Comparison of ENCODE assay signal across 12 cellular contexts in genomic region chr7:155741805-155742204, GRCh38.
DNase-seq lines count a peak whose midpoint lies in the region; ATAC-seq and TF ChIP-seq lines count a peak whose summit lies in the region.
"Had no signal": no experiment of that assay in that cellular context is flagged by ENCODE, and none has a peak within 500 bp of the region (broad histone marks: within the 10 kb centered on the region; RNA-seq: fewer than 3 reads in every experiment).

No MANE protein-coding gene starts in this region.

- H3K27ac Mint-ChIP-seq in activated CD4-positive, alpha-beta memory T cell treated with anti-CD3 and anti-CD28 coated beads for 36 hours = peak overlapping the region; percentile 29
- peak overlapping the region; percentile 29 for H3K27ac Mint-ChIP-seq in nephron progenitor cell
- no peak overlapping the region for H3K27ac Mint-ChIP-seq in chondrocyte (ENCODE audit: unreplicated experiment)

- H3K27me3 Mint-ChIP-seq in activated CD4-positive, alpha-beta memory T cell treated with anti-CD3 and anti-CD28 coated beads for 36 hours = no peaks in the 10 kb centered on the region
- H3K27me3 Mint-ChIP-seq in nephron progenitor cell (ENCODE audit: low read depth, poor library complexity) = no peaks in the 10 kb centered on the region
- no peaks in the 10 kb centered on the region for H3K27me3 Mint-ChIP-seq in chondrocyte (ENCODE audit: low read depth)
- H3K27me3 Mint-ChIP-seq: activated naive CD8-positive, alpha-beta T cell treated with anti-CD3 and anti-CD28 coated beads, Interleukin-2, amount 10 ng/mL, durations not matched to agents 7 days and 5 days; naive thymus-derived CD8-positive, alpha-beta T cell had no signal

- intact Hi-C loops in activated CD4-positive, alpha-beta memory T cell treated with anti-CD3 and anti-CD28 coated beads for 36 hours (cut with micrococcal nuclease) = no loop called here

- no peaks in the 10 kb centered on the region for H3K9me3 Mint-ChIP-seq in activated CD4-positive, alpha-beta memory T cell treated with anti-CD3 and anti-CD28 coated beads for 36 hours
- no peaks in the 10 kb centered on the region for H3K9me3 Mint-ChIP-seq in nephron progenitor cell
- no peaks in the 10 kb centered on the region for H3K9me3 Mint-ChIP-seq in chondrocyte (ENCODE audit: low read depth)
- H3K9me3 Mint-ChIP-seq: activated naive CD8-positive, alpha-beta T cell treated with anti-CD3 and anti-CD28 coated beads, Interleukin-2, amount 10 ng/mL, durations not matched to agents 7 days and 5 days; naive thymus-derived CD8-positive, alpha-beta T cell had no signal

- DNase-seq in activated effector memory CD4-positive, alpha-beta T cell treated with anti-CD3 and anti-CD28 coated beads, Interleukin-2, amount 50 U/mL, for 16 hours = peak; percentile 71
- DNase-seq in activated effector memory CD4-positive, alpha-beta T cell treated with Interleukin-2 at 50 U/mL for 16 hours = no peak
- peak; percentile 47 for DNase-seq in activated CD4-positive, alpha-beta memory T cell treated with anti-CD3 and anti-CD28 coated beads for 36 hours
- DNase-seq in nephron progenitor cell (no peak), chondrocyte (ENCODE audit: low spot score) (no peak), NCI-H128 (lab: John Stamatoyannopoulos, UW; ENCODE audit: unreplicated experiment) (no peak), WERI-Rb-1 (no peak)
- DNase-seq: ACHN; activated naive CD8-positive, alpha-beta T cell treated with anti-CD3 and anti-CD28 coated beads, Interleukin-2, amount 10 ng/mL, durations not matched to agents 7 days and 5 days; naive thymus-derived CD8-positive, alpha-beta T cell; NCI-H748 treated with DMSO at 0.1 percent for 48 hours had no signal

- TF ChIP-seq CTCF in nephron progenitor cell (IDR thresholded peaks at IDR 0.05) (no peak), chondrocyte (IDR thresholded peaks at IDR 0.05) (no peak), WERI-Rb-1 (IDR thresholded peaks at IDR 0.05; ENCODE audit: low read depth, low read length) (no peak)

- H3K9me3 ChIP-seq in WERI-Rb-1 (ENCODE audit: severe bottlenecking) = no peaks in the 10 kb centered on the region

- H3K4me1 Mint-ChIP-seq in activated CD4-positive, alpha-beta memory T cell treated with anti-CD3 and anti-CD28 coated beads for 36 hours (ENCODE audit: low read depth) = peaks cover 55% of the 10 kb centered on the region
- peaks cover 7% of the 10 kb centered on the region for H3K4me1 Mint-ChIP-seq in nephron progenitor cell
- peaks cover 2% of the 10 kb centered on the region for H3K4me1 Mint-ChIP-seq in chondrocyte (ENCODE audit: low read depth)

- no peak overlapping the region for H3K4me3 ChIP-seq in WERI-Rb-1 (ENCODE audit: low read depth, low read length)

- ATAC-seq in HG03064 (IDR thresholded peaks at IDR 0.05; ENCODE audit: low read depth, unreplicated experiment) = peak; percentile 37
- ATAC-seq: naive thymus-derived CD8-positive, alpha-beta T cell had no signal

- CTCF ChIA-PET in activated CD4-positive, alpha-beta memory T cell treated with anti-CD3 and anti-CD28 coated beads for 36 hours (lab: Charles Lee) = interaction anchor here (1.8 kb wide), 1 partner anchor 143 kb away, joined by 8 read pairs; no protein-coding TSS in a partner anchor

- H3K27ac ChIP-seq in WERI-Rb-1 = no peak overlapping the region

- POLR2A ChIA-PET in activated CD4-positive, alpha-beta memory T cell treated with anti-CD3 and anti-CD28 coated beads for 36 hours (lab: Charles Lee) = interaction anchor here (0.8 kb wide), 1 partner anchor 23 kb away, joined by 3 read pairs; no protein-coding TSS in a partner anchor

- H3K27me3 ChIP-seq in WERI-Rb-1 (ENCODE audit: insufficient read depth, low read depth, severe bottlenecking) = no peaks in the 10 kb centered on the region

- H3K36me3 ChIP-seq in WERI-Rb-1 = peaks cover 87% of the 10 kb centered on the region

- H3K36me3 Mint-ChIP-seq in activated CD4-positive, alpha-beta memory T cell treated with anti-CD3 and anti-CD28 coated beads for 36 hours = peaks cover 57% of the 10 kb centered on the region
- H3K36me3 Mint-ChIP-seq in nephron progenitor cell (ENCODE audit: low read depth) (peaks cover 68% of the 10 kb centered on the region), chondrocyte (ENCODE audit: low read depth) (peaks cover 20% of the 10 kb centered on the region)

- no peak overlapping the region for H3K4me3 Mint-ChIP-seq in activated CD4-positive, alpha-beta memory T cell treated with anti-CD3 and anti-CD28 coated beads for 36 hours
- no peak overlapping the region for H3K4me3 Mint-ChIP-seq in nephron progenitor cell
- no peak overlapping the region for H3K4me3 Mint-ChIP-seq in chondrocyte (ENCODE audit: unreplicated experiment)

Comparison
In these comparisons a context has a peak if more than half of its experiments do, and no peak if none do; other contexts are left out.
1. DNase-seq: peak in activated effector memory CD4-positive, alpha-beta T cell treated with anti-CD3 and anti-CD28 coated beads, Interleukin-2, amount 50 U/mL, for 16 hours (single experiment) and activated CD4-positive, alpha-beta memory T cell treated with anti-CD3 and anti-CD28 coated beads for 36 hours (single experiment); none in activated effector memory CD4-positive, alpha-beta T cell treated with Interleukin-2 at 50 U/mL for 16 hours (single experiment), nephron progenitor cell (single experiment), chondrocyte (single experiment), NCI-H128 (single experiment) and WERI-Rb-1 (single experiment).